Comparison of ENCODE assay signal across 29 cellular contexts in the genomic region with DNA sequence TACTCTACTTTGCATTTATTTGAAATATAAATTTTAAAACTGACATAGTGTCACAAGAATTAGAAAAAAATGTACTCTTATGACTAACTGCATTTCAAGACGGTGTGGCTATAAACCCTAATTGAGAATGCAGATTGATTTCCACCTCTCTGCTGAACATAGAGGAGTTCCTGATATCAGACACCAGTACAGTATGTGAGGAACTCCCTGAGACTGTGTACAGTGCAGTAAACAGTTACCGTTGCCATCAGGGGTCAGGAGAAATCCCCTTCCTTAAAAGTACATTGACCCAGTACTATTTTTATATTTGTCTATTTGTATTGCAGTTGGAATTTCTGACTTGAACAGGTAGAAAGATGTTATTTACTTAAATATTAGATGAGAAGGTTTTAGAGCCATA.
"Had no signal": no experiment of that assay in that cellular context is flagged by ENCODE, and none has a peak within 500 bp of the region (broad histone marks: within the 10 kb centered on the region; RNA-seq: fewer than 3 reads in every experiment).

No MANE protein-coding gene starts in this region.

- H3K4me1 ChIP-seq: sigmoid colon, suprapubic skin, upper lobe of right lung had no signal

- H3K9me3 Mint-ChIP-seq: activated CD4-positive, alpha-beta memory T cell treated with anti-CD3 and anti-CD28 coated beads for 36 hours; activated CD4-positive, alpha-beta T cell treated with anti-CD3 and anti-CD28 coated beads, Interleukin-2, amount 10 ng/mL, durations not matched to agents 24 days and 14 days; activated naive CD4-positive, alpha-beta T cell treated with anti-CD3 and anti-CD28 coated beads for 36 hours; activated naive CD8-positive, alpha-beta T cell treated with anti-CD3 and anti-CD28 coated beads, Interleukin-2, amount 10 ng/mL, durations not matched to agents 7 days and 5 days; activated T-helper 1 cell treated with anti-CD3 and anti-CD28 coated beads, Interleukin-12 subunit alpha, Interleukin-12 subunit beta, Interleukin-2, Interleukin-4 antibody, amounts not matched to agents 30 ng/mL and 10 ng/mL and 1 ng/mL, durations not matched to agents 14 hours and 24 hours and 36 hours; brain; natural killer cell treated with Interleukin-12 subunit alpha and Interleukin-12 subunit beta and Interleukin-15 and Interleukin-18, amount 100 ng/mL, for 72 hours; stimulated activated naive B cell treated with anti-CD40 and anti-IgM and Interleukin-4, amounts not matched to agents 10 μg/mL and 1 μg/mL and 100 μg/mL, for 72 hours; T-helper 1 cell treated with Interleukin-12 subunit alpha and Interleukin-12 subunit beta and Interleukin-4 antibody, amounts not matched to agents 30 μg/mL and 1 μg/mL, for 36 hours had no signal

- H3K36me3 ChIP-seq: ascending aorta, cardiac muscle cell, sigmoid colon, suprapubic skin, tibial artery, upper lobe of right lung, WERI-Rb-1 had no signal

- H3K27ac ChIP-seq: ascending aorta, cardiac muscle cell, sigmoid colon, suprapubic skin, tibial artery, upper lobe of right lung, WERI-Rb-1 had no signal

- H3K36me3 Mint-ChIP-seq: activated CD4-positive, alpha-beta memory T cell treated with anti-CD3 and anti-CD28 coated beads for 36 hours; activated naive CD8-positive, alpha-beta T cell treated with anti-CD3 and anti-CD28 coated beads, Interleukin-2, amount 10 ng/mL, durations not matched to agents 7 days and 5 days; brain; memory B cell; natural killer cell treated with Interleukin-12 subunit alpha and Interleukin-12 subunit beta and Interleukin-15 and Interleukin-18, amount 100 ng/mL, for 72 hours; stimulated activated naive B cell treated with anti-CD40 and anti-IgM and Interleukin-4, amounts not matched to agents 10 μg/mL and 1 μg/mL and 100 μg/mL, for 72 hours had no signal

- H3K4me3 Mint-ChIP-seq: activated CD4-positive, alpha-beta memory T cell treated with anti-CD3 and anti-CD28 coated beads for 36 hours; activated CD4-positive, alpha-beta T cell treated with anti-CD3 and anti-CD28 coated beads, Interleukin-2, amount 10 ng/mL, durations not matched to agents 24 days and 14 days; activated naive CD4-positive, alpha-beta T cell treated with anti-CD3 and anti-CD28 coated beads for 36 hours; activated naive CD8-positive, alpha-beta T cell treated with anti-CD3 and anti-CD28 coated beads, Interleukin-2, amount 10 ng/mL, durations not matched to agents 7 days and 5 days; activated T-helper 1 cell treated with anti-CD3 and anti-CD28 coated beads, Interleukin-12 subunit alpha, Interleukin-12 subunit beta, Interleukin-2, Interleukin-4 antibody, amounts not matched to agents 30 ng/mL and 10 ng/mL and 1 ng/mL, durations not matched to agents 14 hours and 24 hours and 36 hours; memory B cell; natural killer cell treated with Interleukin-12 subunit alpha and Interleukin-12 subunit beta and Interleukin-15 and Interleukin-18, amount 100 ng/mL, for 72 hours; stimulated activated naive B cell treated with anti-CD40 and anti-IgM and Interleukin-4, amounts not matched to agents 10 μg/mL and 1 μg/mL and 100 μg/mL, for 72 hours; T-helper 1 cell treated with Interleukin-12 subunit alpha and Interleukin-12 subunit beta and Interleukin-4 antibody, amounts not matched to agents 30 μg/mL and 1 μg/mL, for 36 hours had no signal

- H3K9me3 ChIP-seq: ascending aorta, sigmoid colon, suprapubic skin, tibial artery, upper lobe of right lung had no signal

- H3K27ac Mint-ChIP-seq: activated CD4-positive, alpha-beta memory T cell treated with anti-CD3 and anti-CD28 coated beads for 36 hours; activated CD4-positive, alpha-beta T cell treated with anti-CD3 and anti-CD28 coated beads, Interleukin-2, amount 10 ng/mL, durations not matched to agents 24 days and 14 days; activated naive CD4-positive, alpha-beta T cell treated with anti-CD3 and anti-CD28 coated beads for 36 hours; activated naive CD8-positive, alpha-beta T cell treated with anti-CD3 and anti-CD28 coated beads, Interleukin-2, amount 10 ng/mL, durations not matched to agents 7 days and 5 days; activated T-helper 1 cell treated with anti-CD3 and anti-CD28 coated beads, Interleukin-12 subunit alpha, Interleukin-12 subunit beta, Interleukin-2, Interleukin-4 antibody, amounts not matched to agents 30 ng/mL and 10 ng/mL and 1 ng/mL, durations not matched to agents 14 hours and 24 hours and 36 hours; memory B cell; natural killer cell treated with Interleukin-12 subunit alpha and Interleukin-12 subunit beta and Interleukin-15 and Interleukin-18, amount 100 ng/mL, for 72 hours; stimulated activated naive B cell treated with anti-CD40 and anti-IgM and Interleukin-4, amounts not matched to agents 10 μg/mL and 1 μg/mL and 100 μg/mL, for 72 hours; T-helper 1 cell treated with Interleukin-12 subunit alpha and Interleukin-12 subunit beta and Interleukin-4 antibody, amounts not matched to agents 30 μg/mL and 1 μg/mL, for 36 hours had no signal

- H3K4me3 ChIP-seq: ascending aorta, cardiac muscle cell, sigmoid colon, suprapubic skin, tibial artery, upper lobe of right lung had no signal

- ATAC-seq: natural killer cell treated with Interleukin-12 subunit alpha and Interleukin-12 subunit beta and Interleukin-15 and Interleukin-18, amount 100 ng/mL, for 72 hours; stimulated activated naive B cell treated with anti-CD40 and anti-IgM and Interleukin-4, amounts not matched to agents 10 μg/mL and 1 μg/mL and 100 μg/mL, for 72 hours; upper lobe of right lung had no signal

- H3K4me1 Mint-ChIP-seq: activated CD4-positive, alpha-beta T cell treated with anti-CD3 and anti-CD28 coated beads, Interleukin-2, amount 10 ng/mL, durations not matched to agents 24 days and 14 days; activated naive CD8-positive, alpha-beta T cell treated with anti-CD3 and anti-CD28 coated beads, Interleukin-2, amount 10 ng/mL, durations not matched to agents 7 days and 5 days; memory B cell had no signal

- H3K27me3 Mint-ChIP-seq: activated CD4-positive, alpha-beta memory T cell treated with anti-CD3 and anti-CD28 coated beads for 36 hours; activated CD4-positive, alpha-beta T cell treated with anti-CD3 and anti-CD28 coated beads, Interleukin-2, amount 10 ng/mL, durations not matched to agents 24 days and 14 days; activated naive CD8-positive, alpha-beta T cell treated with anti-CD3 and anti-CD28 coated beads, Interleukin-2, amount 10 ng/mL, durations not matched to agents 7 days and 5 days; brain; natural killer cell treated with Interleukin-12 subunit alpha and Interleukin-12 subunit beta and Interleukin-15 and Interleukin-18, amount 100 ng/mL, for 72 hours had no signal

- DNase-seq: activated CD4-positive, alpha-beta memory T cell treated with anti-CD3 and anti-CD28 coated beads for 36 hours; activated CD4-positive, alpha-beta T cell treated with anti-CD3 and anti-CD28 coated beads, Interleukin-2, amount 10 ng/mL, durations not matched to agents 24 days and 14 days; activated CD4-positive, CD25-positive, alpha-beta regulatory T cell treated with anti-CD3 and anti-CD28 coated beads, Interleukin-2, amount 50 U/mL, for 72 hours; activated CD8-positive, alpha-beta memory T cell treated with anti-CD3 and anti-CD28 coated beads, Interleukin-2, amount 50 U/mL, for 4 hours; activated effector memory CD4-positive, alpha-beta T cell treated with anti-CD3 and anti-CD28 coated beads, Interleukin-2, amount 50 U/mL, for 16 hours; activated naive CD4-positive, alpha-beta T cell treated with anti-CD3 and anti-CD28 coated beads for 36 hours; activated naive CD8-positive, alpha-beta T cell treated with anti-CD3 and anti-CD28 coated beads, Interleukin-2, amount 10 ng/mL, durations not matched to agents 7 days and 5 days; activated T-cell treated with anti-CD3 and anti-CD28 coated beads, Interleukin-2, amount 50 U/mL, for 1 hour; head of caudate nucleus; kidney glomerular epithelial cell; midbrain; posterior cingulate gyrus; sigmoid colon; stimulated activated CD4-positive, alpha-beta T cell treated with anti-CD3 and anti-CD28 coated beads, Interleukin-15, amount 100 ng/mL, for 24 hours; stimulated activated CD4-positive, alpha-beta T cell treated with anti-CD3 and anti-CD28 coated beads, Interleukin-2, amount 100 ng/mL, for 24 hours; stimulated activated naive B cell treated with anti-CD40 and anti-IgM and Interleukin-4, amounts not matched to agents 10 μg/mL and 1 μg/mL and 100 μg/mL, for 72 hours; SW 1271; T-helper 9 cell; tibial artery; upper lobe of right lung; WERI-Rb-1 had no signal

- H3K27me3 ChIP-seq: ascending aorta, cardiac muscle cell, sigmoid colon, suprapubic skin, tibial artery, upper lobe of right lung had no signal
